Comparison of ENCODE assay signal across 10 cellular contexts in genomic region chr15:101267320-101268104, GRCh38. TPM values are rescaled to one million over a fixed set of nuclear protein-coding genes. Genes with fewer than 3 reads are reported as not detected.
DNase-seq lines count a peak whose midpoint lies in the region; ATAC-seq lines count a peak whose summit lies in the region.
"Had no signal": no experiment of that assay in that cellular context is flagged by ENCODE, and none has a peak within 500 bp of the region (broad histone marks: within the 10 kb centered on the region; RNA-seq: fewer than 3 reads in every experiment).

No MANE protein-coding gene starts in this region.

- DNase-seq in C1 segment of cervical spinal cord (lab: John Stamatoyannopoulos, UW) (peak in 10 of 14 donors; percentile 17 to 79 (median 40)), SK-MEL-5 (ENCODE audit: low read depth, low spot score) (peak; percentile 50), globus pallidus (ENCODE audit: low spot score) (peak; percentile 87), posterior vena cava (ENCODE audit: low spot score) (peak; percentile 85), GM19238 (ENCODE audit: insufficient read length, low spot score) (no peak)
- DNase-seq in activated CD8-positive, alpha-beta memory T cell treated with anti-CD3 and anti-CD28 coated beads, Interleukin-2, amount 50 U/mL, for 48 hours: no peak
- DNase-seq: right lobe of liver, RPMI8226 had no signal

- no peak for ATAC-seq in GM21737 (IDR thresholded peaks at IDR 0.05; ENCODE audit: unreplicated experiment)
- ATAC-seq in GM18861 (IDR thresholded peaks at IDR 0.05; ENCODE audit: unreplicated experiment): no peak

- in situ Hi-C loops in SK-MEL-5 (cut with HindIII; ENCODE audit: low pct_unique_long_range_greater_than_20kb, low sequenced_read_pairs): no loop called here

- intact Hi-C loops in posterior vena cava (cut with DNase I): loop anchor here in 1 of 2 donors (10.0 kb wide), 1 partner anchor 153 kb away; no protein-coding TSS in a partner anchor

RNA-seq across cellular contexts. Expression of gene SELENOS, which starts 9.8 kb away (rescaled TPM):
- 113 and 128 TPM in 2 replicates for total RNA-seq in SK-MEL-5 (2014; rRNA removed; shearing (Covaris generic))
- 91.3 and 106 TPM in 2 replicates for polyA plus RNA-seq in SK-MEL-5 (2015; cell fraction: cytosol; rRNA removed)
- 47.7 and 48.0 TPM in 2 replicates for polyA plus RNA-seq in SK-MEL-5 (2015; cell fraction: nucleus; rRNA removed)
- 10 to 100 TPM; 67.4 to 76.7 TPM for total RNA-seq in posterior vena cava

RNA-seq across cellular contexts. Expression of gene CHSY1, which starts 15.7 kb away (rescaled TPM):
- total RNA-seq in SK-MEL-5 (2014; rRNA removed; shearing (Covaris generic)): 22.4 and 23.0 TPM in 2 replicates
- polyA plus RNA-seq in SK-MEL-5 (2015; cell fraction: cytosol; rRNA removed): 29.4 and 40.5 TPM in 2 replicates
- 12.2 and 19.7 TPM in 2 replicates for polyA plus RNA-seq in SK-MEL-5 (2015; cell fraction: nucleus; rRNA removed)
- total RNA-seq in posterior vena cava: 10 to 100 TPM; 48.6 to 57.3 TPM

RNA-seq across cellular contexts. Expression of gene SNRPA1, which starts 27.5 kb away (rescaled TPM):
- 23.6 and 31.3 TPM in 2 replicates for total RNA-seq in SK-MEL-5 (2014; rRNA removed; shearing (Covaris generic))
- polyA plus RNA-seq in SK-MEL-5 (2015; cell fraction: cytosol; rRNA removed): 56.5 and 84.0 TPM in 2 replicates
- 151 and 169 TPM in 2 replicates for polyA plus RNA-seq in SK-MEL-5 (2015; cell fraction: nucleus; rRNA removed)
- 10 to 100 TPM; 33.6 to 38.2 TPM for total RNA-seq in posterior vena cava

Comparison
In these comparisons a context has a peak if more than half of its experiments do, and no peak if none do; other contexts are left out.
1. DNase-seq: peak in C1 segment of cervical spinal cord (10 of 14), SK-MEL-5 (single experiment), globus pallidus (single experiment) and posterior vena cava (single experiment); none in GM19238 (single experiment) and activated CD8-positive, alpha-beta memory T cell treated with anti-CD3 and anti-CD28 coated beads, Interleukin-2, amount 50 U/mL, for 48 hours (single experiment).